Comparison of ENCODE assay signal across 9 cellular contexts in genomic region chr9:137156567-137157375, GRCh38. TPM values are rescaled to one million over a fixed set of nuclear protein-coding genes. Genes with fewer than 3 reads are reported as not detected.
DNase-seq lines count a peak whose midpoint lies in the region; ATAC-seq, FAIRE-seq and TF ChIP-seq lines count a peak whose summit lies in the region.
"Had no signal": no experiment of that assay in that cellular context is flagged by ENCODE, and none has a peak within 500 bp of the region (broad histone marks: within the 10 kb centered on the region; RNA-seq: fewer than 3 reads in every experiment).

No MANE protein-coding gene starts in this region.

- H3K27ac ChIP-seq in brain microvascular endothelial cell (no peak overlapping the region), thoracic aorta (no peak overlapping the region)
- H3K27ac ChIP-seq: VCaP had no signal

- H3K27me3 Mint-ChIP-seq in T-helper 17 cell (peaks cover 44% of the 10 kb centered on the region), HFFc6 (ENCODE audit: insufficient read depth) (peaks cover 15% of the 10 kb centered on the region)

- no peaks in the 10 kb centered on the region for H3K9me3 ChIP-seq in T-helper 17 cell (ENCODE audit: control insufficient read depth, low read length, poor library complexity, severe bottlenecking)
- H3K9me3 ChIP-seq in mucosa of descending colon, result no peaks in the 10 kb centered on the region
- H3K9me3 ChIP-seq in thoracic aorta, result no peaks in the 10 kb centered on the region

- DNase-seq in GM12892 (ENCODE audit: insufficient read length), result no peak
- peak; percentile 32 to 53 (median 46) for DNase-seq in T-helper 17 cell
- peak; percentile 4 for DNase-seq in brain microvascular endothelial cell
- peak in 1 of 3 donors; percentile 62 for DNase-seq in mucosa of descending colon
- DNase-seq in thoracic aorta (ENCODE audit: low spot score), result no peak
- no peak for DNase-seq in HFFc6
- no peak for DNase-seq in islet precursor cell
- DNase-seq in dedifferentiated amniotic fluid mesenchymal stem cell (ENCODE audit: extremely low spot score), result no peak

- intact Hi-C loops in mucosa of descending colon (cut with DNase I, micrococcal nuclease), result no loop called here

- TF ChIP-seq POLR2A in GM12892 (IDR thresholded peaks at IDR 0.05; ENCODE audit: low read depth, low read length), result no peak

- ATAC-seq in T-helper 17 cell (peak; percentile 79), mucosa of descending colon (peak; percentile 81), thoracic aorta (ENCODE audit: insufficient number of reproducible peaks, low FRiP score, low read depth) (no peak)

- H3K9me3 Mint-ChIP-seq in HFFc6, result no peaks in the 10 kb centered on the region

- H3K27ac Mint-ChIP-seq in T-helper 17 cell, result no peak overlapping the region
- no peak overlapping the region for H3K27ac Mint-ChIP-seq in HFFc6

- H3K4me1 Mint-ChIP-seq in T-helper 17 cell, result peaks cover 15% of the 10 kb centered on the region
- H3K4me1 Mint-ChIP-seq in HFFc6 (ENCODE audit: low read depth), result no peaks in the 10 kb centered on the region

- peak overlapping the region; percentile 64 for H3K4me3 Mint-ChIP-seq in T-helper 17 cell
- H3K4me3 Mint-ChIP-seq in HFFc6, result no peak overlapping the region

- peak overlapping the region; percentile 35 for H3K4me3 ChIP-seq in brain microvascular endothelial cell (ENCODE audit: low read depth, low read length)
- no peak overlapping the region for H3K4me3 ChIP-seq in mucosa of descending colon
- peak overlapping the region; percentile 43 for H3K4me3 ChIP-seq in thoracic aorta

- H3K36me3 ChIP-seq in brain microvascular endothelial cell (replicated peaks), result no peaks in the 10 kb centered on the region
- H3K36me3 ChIP-seq in mucosa of descending colon (ENCODE audit: low read depth), result no peaks in the 10 kb centered on the region
- H3K36me3 ChIP-seq in thoracic aorta, result no peaks in the 10 kb centered on the region

- H3K4me1 ChIP-seq in mucosa of descending colon (ENCODE audit: low read depth), result peaks cover 3% of the 10 kb centered on the region
- peaks cover 0 to 5% of the 10 kb centered on the region in 2 donors for H3K4me1 ChIP-seq in thoracic aorta (ENCODE audit: control insufficient read depth in 1 of 2, low read depth in 2 of 2)

- peaks cover 2% of the 10 kb centered on the region for H3K36me3 Mint-ChIP-seq in T-helper 17 cell (ENCODE audit: low read depth)
- H3K36me3 Mint-ChIP-seq in HFFc6 (ENCODE audit: low read depth), result no peaks in the 10 kb centered on the region

- H3K27me3 ChIP-seq in brain microvascular endothelial cell (replicated peaks), result peaks cover 19% of the 10 kb centered on the region
- H3K27me3 ChIP-seq in thoracic aorta (replicated peaks; ENCODE audit: insufficient read depth), result peaks cover 26% of the 10 kb centered on the region

- FAIRE-seq in GM12892 (lab: Jason Lieb, UNC), result peak; percentile 62

- in situ Hi-C loops in brain microvascular endothelial cell (cut with HindIII; ENCODE audit: low pct_ligation_motif_present, low sequenced_read_pairs), result no loop called here

- no peak for TF ChIP-seq CTCF in brain microvascular endothelial cell (IDR thresholded peaks at IDR 0.05; ENCODE audit: low read depth, low read length, missing control alignments)
- TF ChIP-seq CTCF in mucosa of descending colon (IDR thresholded peaks at IDR 0.05), result no peak
- TF ChIP-seq CTCF in thoracic aorta (IDR thresholded peaks at IDR 0.05), result no peak
- TF ChIP-seq CTCF in HFFc6 (IDR thresholded peaks at IDR 0.05), result no peak

RNA-seq across cellular contexts. Expression of gene LRRC26, which starts 13.1 kb away (rescaled TPM):
- not detected for polyA plus RNA-seq in GM12892 (2012; ENCODE audit: missing spikeins)
- total RNA-seq in T-helper 17 cell (not detected), mucosa of descending colon (10 to 100 TPM; 18.7 to 63.0 (median 58.9) TPM), thoracic aorta (not detected)
- total RNA-seq in HFFc6 (2021; fragmentation: NEBNext Ultra II Directional; extraction: Animal tissue kit (Norgen Biotek cat#: 25700)), result not detected

RNA-seq across cellular contexts. Expression of gene TMEM210, which starts 15.1 kb away (rescaled TPM):
- not detected for polyA plus RNA-seq in GM12892 (2012; ENCODE audit: missing spikeins)
- total RNA-seq in T-helper 17 cell, result not detected
- 1 to 10 TPM in 1 of 3 donors, not detected in 2; 1.0 TPM for total RNA-seq in mucosa of descending colon
- not detected for total RNA-seq in thoracic aorta
- total RNA-seq in HFFc6 (2021; fragmentation: NEBNext Ultra II Directional; extraction: Animal tissue kit (Norgen Biotek cat#: 25700)), result not detected

RNA-seq across cellular contexts. Expression of gene GRIN1, which starts 17.8 kb away (rescaled TPM):
- polyA plus RNA-seq in GM12892 (2012; ENCODE audit: missing spikeins), result 0.17 TPM
- total RNA-seq in T-helper 17 cell (not detected), mucosa of descending colon (1 to 10 TPM in 1 of 3 donors, under 1 TPM in 1, not detected in 1; 0.36 to 2.6 TPM), thoracic aorta (not detected)
- total RNA-seq in HFFc6 (2021; fragmentation: NEBNext Ultra II Directional; extraction: Animal tissue kit (Norgen Biotek cat#: 25700)), result 1 to 10 TPM in 1 of 6 experiments, under 1 TPM in 2, not detected in 3; 0.51 to 1.1 (median 0.66) TPM

RNA-seq across cellular contexts. Expression of gene ANAPC2, which starts 31.6 kb away (rescaled TPM):
- polyA plus RNA-seq in GM12892 (2012; ENCODE audit: missing spikeins), result 22.5 TPM
- total RNA-seq in T-helper 17 cell (100 to 1,000 TPM; 114 to 116 TPM), mucosa of descending colon (10 to 100 TPM; 60.8 to 65.9 (median 61.7) TPM), thoracic aorta (10 to 100 TPM; 25.2 to 43.0 TPM)
- total RNA-seq in HFFc6 (2021; fragmentation: NEBNext Ultra II Directional; extraction: Animal tissue kit (Norgen Biotek cat#: 25700)), result 10 to 100 TPM; 34.8 to 41.5 (median 37.4) TPM

RNA-seq across cellular contexts. Expression of gene SSNA1, which starts 31.7 kb away (rescaled TPM):
- 55.4 TPM for polyA plus RNA-seq in GM12892 (2012; ENCODE audit: missing spikeins)
- 10 to 100 TPM; 39.4 to 48.3 TPM for total RNA-seq in T-helper 17 cell
- 10 to 100 TPM; 56.7 to 71.1 (median 64.0) TPM for total RNA-seq in mucosa of descending colon
- 10 to 100 TPM; 40.6 to 67.1 TPM for total RNA-seq in thoracic aorta
- total RNA-seq in HFFc6 (2021; fragmentation: NEBNext Ultra II Directional; extraction: Animal tissue kit (Norgen Biotek cat#: 25700)), result 10 to 100 TPM; 76.7 to 82.8 (median 82.1) TPM

Comparison
In these comparisons a context has a peak if more than half of its experiments do, and no peak if none do; other contexts are left out.
1. DNase-seq: peak in T-helper 17 cell (3 of 3) and brain microvascular endothelial cell (single experiment); none in GM12892 (single experiment), thoracic aorta (single experiment), HFFc6 (single experiment), islet precursor cell (single experiment) and dedifferentiated amniotic fluid mesenchymal stem cell (single experiment).
2. RNA of gene LRRC26, which starts 13.1 kb away (total RNA-seq): 18.7 to 63.0 TPM in mucosa of descending colon; not detected in T-helper 17 cell, not detected in thoracic aorta and not detected in HFFc6; every median in the first group is over 10 times any median in the second.